30 cellular contexts compared by ENCODE assay signal in genomic region chr6:152355166-152355565, GRCh38.
"Had no signal": no experiment of that assay in that cellular context is flagged by ENCODE, and none has a peak within 500 bp of the region (broad histone marks: within the 10 kb centered on the region; RNA-seq: fewer than 3 reads in every experiment).

No MANE protein-coding gene starts in this region.

- DNase-seq: activated CD4-positive, alpha-beta T cell treated with anti-CD3 and anti-CD28 coated beads for 4 hours; activated CD4-positive, alpha-beta T cell treated with anti-CD3 and anti-CD28 coated beads, Interleukin-2, amount 50 U/mL, for 48 hours; activated CD8-positive, alpha-beta memory T cell treated with anti-CD3 and anti-CD28 coated beads, Interleukin-2, amount 10 ng/mL, durations not matched to agents 7 days and 5 days; activated effector memory CD4-positive, alpha-beta T cell treated with Interleukin-2 at 50 U/mL for 16 hours; activated naive CD4-positive, alpha-beta T cell; activated naive CD8-positive, alpha-beta T cell treated with anti-CD3 and anti-CD28 coated beads, Interleukin-2, amount 50 U/mL, for 24 hours; activated T-cell treated with anti-CD3 and anti-CD28 coated beads, Interleukin-2, amount 50 U/mL, for 24 hours; amygdala; brain microvascular endothelial cell; cerebellar nuclear complex; Karpas-422; MM.1S; NCI-H1105; NCI-H1436 treated with DMSO at 0.1 percent for 48 hours; NCI-H187; NCI-H2081; NCI-H446; NCI-H526; NCI-H774; NK-92 treated with Interleukin-12 subunit alpha and Interleukin-12 subunit beta, amount 100 ng/mL, for 24 hours; OCI-M1; RPMI8226; T-helper 1 cell had no signal

- ATAC-seq: activated CD8-positive, alpha-beta memory T cell treated with anti-CD3 and anti-CD28 coated beads, Interleukin-2, amount 10 ng/mL, durations not matched to agents 7 days and 5 days; activated naive CD4-positive, alpha-beta T cell treated with anti-CD3 and anti-CD28 coated beads, Interleukin-2, amount 50 U/mL, for 72 hours; activated naive CD8-positive, alpha-beta T cell treated with anti-CD3 and anti-CD28 coated beads, Interleukin-2, amount 50 U/mL, for 24 hours; K562; Panc1; Right ventricle myocardium inferior had no signal

- H3K27ac ChIP-seq: brain microvascular endothelial cell, cardiac muscle cell, SK-N-MC, VCaP had no signal

- FAIRE-seq: K562 had no signal

- H3K27me3 ChIP-seq: brain microvascular endothelial cell, cardiac muscle cell had no signal

- H3K4me3 ChIP-seq: cardiac muscle cell, K562, SK-N-MC had no signal
